ENCODE assay signal across 8 cellular contexts in the genomic region with DNA sequence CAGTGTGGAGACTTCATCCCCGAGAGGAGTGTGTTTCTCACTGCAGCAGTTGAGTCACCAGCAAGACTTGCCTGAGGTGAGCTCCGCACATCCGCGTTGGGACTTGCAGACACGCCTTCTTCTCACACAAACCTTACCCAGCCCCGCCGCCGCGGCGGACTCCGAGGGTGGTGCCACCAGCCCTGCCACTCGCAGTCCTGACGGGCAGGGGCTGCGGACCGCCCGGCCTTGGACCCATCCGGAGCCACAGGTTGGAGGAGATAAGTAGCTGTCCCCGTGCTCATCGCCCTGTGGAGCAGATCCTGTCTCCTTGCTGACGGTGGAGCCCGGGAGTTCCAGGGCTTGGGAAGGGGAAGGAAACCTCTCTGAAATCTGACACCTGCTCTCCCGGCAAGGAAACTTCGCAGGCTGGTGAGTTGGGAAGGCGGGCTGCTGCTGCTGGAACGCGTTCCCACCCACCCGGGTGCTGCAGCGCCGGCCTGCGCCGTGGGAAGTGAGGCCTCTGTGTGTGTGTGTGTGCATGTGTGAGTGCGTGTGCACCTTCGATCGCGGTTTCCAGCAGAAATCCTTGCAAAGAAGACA. TPM values are rescaled to one million over a fixed set of nuclear protein-coding genes. Genes with fewer than 3 reads are reported as not detected.
DNase-seq lines count a peak whose midpoint lies in the region; ATAC-seq, FAIRE-seq and TF ChIP-seq lines count a peak whose summit lies in the region.

A gene with protein sequence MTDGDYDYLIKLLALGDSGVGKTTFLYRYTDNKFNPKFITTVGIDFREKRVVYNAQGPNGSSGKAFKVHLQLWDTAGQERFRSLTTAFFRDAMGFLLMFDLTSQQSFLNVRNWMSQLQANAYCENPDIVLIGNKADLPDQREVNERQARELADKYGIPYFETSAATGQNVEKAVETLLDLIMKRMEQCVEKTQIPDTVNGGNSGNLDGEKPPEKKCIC (plus strand): TSS at position 188 of the 582 bp plus-strand sequence. CDS start 49,109 bp downstream, outside the sequence.

- H3K14ac ChIP-seq in neuronal stem cell (ENCODE audit: low read length), result peak within 1 kb of the TSS; percentile 41

- peak within 1 kb of the TSS; percentile 96 for H3K4me2 ChIP-seq in neuronal stem cell (ENCODE audit: insufficient read depth, low read length, poor library complexity, severe bottlenecking)

- H3K27ac Mint-ChIP-seq in CD14-positive monocyte, result no peak within 1 kb of the TSS
- H3K27ac Mint-ChIP-seq in stimulated activated naive CD8-positive, alpha-beta T cell treated with anti-CD3 and anti-CD28 coated beads, Interleukin-15, amount 100 ng/mL, for 72 hours, result no peak within 1 kb of the TSS

- H3K4me1 ChIP-seq in neuronal stem cell (ENCODE audit: control insufficient read depth in 2 of 2, insufficient read depth in 1 of 2, low read depth in 1 of 2, low read length in 2 of 2), result peaks cover 4 to 5% of the 10 kb centered on the region in 2 donors

- intact Hi-C loops in CD14-positive monocyte (cut with micrococcal nuclease), result no loop called here

- H3K4me3 Mint-ChIP-seq in CD14-positive monocyte, result peak within 1 kb of the TSS; percentile 70 to 90
- peak within 1 kb of the TSS; percentile 46 to 80 for H3K4me3 Mint-ChIP-seq in stimulated activated naive CD8-positive, alpha-beta T cell treated with anti-CD3 and anti-CD28 coated beads, Interleukin-15, amount 100 ng/mL, for 72 hours

- H3K4me3 ChIP-seq in neuronal stem cell (ENCODE audit: low read length in 2 of 2), result peak within 1 kb of the TSS; percentile 41 to 88

- H2AFZ ChIP-seq in neuronal stem cell (ENCODE audit: low read length), result peak within 1 kb of the TSS; percentile 93

- no peak within 1 kb of the TSS for H2AK5ac ChIP-seq in neuronal stem cell (ENCODE audit: low read depth, low read length)

- H3K27ac ChIP-seq in neuronal stem cell (replicated peaks; ENCODE audit: low read length), result peak within 1 kb of the TSS; percentile 52

- H3K9me3 ChIP-seq in neuronal stem cell (replicated peaks in 1 of 2; ENCODE audit: control insufficient read depth in 2 of 2, insufficient read depth in 1 of 2, low read depth in 1 of 2, low read length in 2 of 2), result no peaks in the 10 kb centered on the region

- peak; percentile 54 for ATAC-seq in HG03460 (IDR thresholded peaks at IDR 0.05; ENCODE audit: unreplicated experiment)
- ATAC-seq in stimulated activated naive CD8-positive, alpha-beta T cell treated with anti-CD3 and anti-CD28 coated beads, Interleukin-15, amount 100 ng/mL, for 72 hours, result peak; percentile 97
- no peak for ATAC-seq in HG03139 (IDR thresholded peaks at IDR 0.05; ENCODE audit: unreplicated experiment)

- WGBS in neuronal stem cell (ENCODE audit: extremely low coverage in 2 of 2, insufficient read length in 2 of 2, insufficient replicate concordance in 1 of 2), 2 donors, result no CpG with 5 or more reads among the region's 35 CpGs

- peaks cover 12% of the 10 kb centered on the region for H3K4me1 Mint-ChIP-seq in CD14-positive monocyte
- H3K4me1 Mint-ChIP-seq in stimulated activated naive CD8-positive, alpha-beta T cell treated with anti-CD3 and anti-CD28 coated beads, Interleukin-15, amount 100 ng/mL, for 72 hours, result peaks cover 15% of the 10 kb centered on the region

- H4K91ac ChIP-seq in neuronal stem cell (ENCODE audit: low read depth, low read length, poor library complexity), result peak within 1 kb of the TSS; percentile 26

- H2BK15ac ChIP-seq in neuronal stem cell (ENCODE audit: low read length), result no peak within 1 kb of the TSS

- peak within 1 kb of the TSS; percentile 59 for H2BK12ac ChIP-seq in neuronal stem cell (ENCODE audit: low read length)

- H3K79me1 ChIP-seq in neuronal stem cell (ENCODE audit: low read depth, low read length), result no peaks in the 10 kb centered on the region

- no peak within 1 kb of the TSS for H2BK120ac ChIP-seq in neuronal stem cell (ENCODE audit: low read depth, low read length)

- H3K9me3 Mint-ChIP-seq in CD14-positive monocyte, result peaks cover 0 to 7% (median 4%) of the 10 kb centered on the region in 7 donors
- H3K9me3 Mint-ChIP-seq in stimulated activated naive CD8-positive, alpha-beta T cell treated with anti-CD3 and anti-CD28 coated beads, Interleukin-15, amount 100 ng/mL, for 72 hours, result peaks cover 8 to 9% of the 10 kb centered on the region in 2 donors

- H4K8ac ChIP-seq in neuronal stem cell (ENCODE audit: low read depth, low read length), result no peak within 1 kb of the TSS

- H3K9ac ChIP-seq in neuronal stem cell (ENCODE audit: low read depth, low read length, poor library complexity), result peak within 1 kb of the TSS; percentile 89

- peak within 1 kb of the TSS; percentile 76 for H2BK5ac ChIP-seq in neuronal stem cell (ENCODE audit: low read length)

- H3K36me3 ChIP-seq in neuronal stem cell (replicated peaks in 1 of 2; ENCODE audit: control insufficient read depth in 2 of 2, insufficient read depth in 2 of 2, low read length in 2 of 2), result no peaks in the 10 kb centered on the region

- H3K36me3 Mint-ChIP-seq in CD14-positive monocyte, result no peaks in the 10 kb centered on the region

- peak within 1 kb of the TSS; percentile 99 for H3K18ac ChIP-seq in neuronal stem cell (ENCODE audit: low read length)

- H3K23ac ChIP-seq in neuronal stem cell (ENCODE audit: low read depth, low read length, poor library complexity), result peak within 1 kb of the TSS; percentile 40

- DNase-seq in CD14-positive monocyte (ENCODE audit: low spot score) (peak; percentile 59), RKO (ENCODE audit: low spot score) (peak; percentile 41), activated gamma-delta T cell (lab: John Stamatoyannopoulos, UW) (peak; percentile 51), frontal cortex (ENCODE audit: low spot score in 2 of 2) (peak in 1 of 2 donors; percentile 28), neuronal stem cell (ENCODE audit: low spot score) (peak; percentile 76)
- DNase-seq in stimulated activated naive CD8-positive, alpha-beta T cell treated with anti-CD3 and anti-CD28 coated beads, Interleukin-15, amount 100 ng/mL, for 72 hours, result peak; percentile 52 to 55

- TF ChIP-seq CTCF in CD14-positive monocyte (IDR thresholded peaks at IDR 0.05), result no peak

- H3K27me3 Mint-ChIP-seq in CD14-positive monocyte (ENCODE audit: low read depth in 3 of 3), result peaks cover 11 to 20% (median 11%) of the 10 kb centered on the region in 3 donors
- H3K27me3 Mint-ChIP-seq in stimulated activated naive CD8-positive, alpha-beta T cell treated with anti-CD3 and anti-CD28 coated beads, Interleukin-15, amount 100 ng/mL, for 72 hours, result peaks cover 45% of the 10 kb centered on the region

- peaks cover 0 to 24% (median 0%) of the 10 kb centered on the region in 3 experiments for H3K27me3 ChIP-seq in neuronal stem cell (ENCODE audit: control insufficient read depth in 3 of 3, insufficient read depth in 3 of 3, low read depth in 1 of 3, low read length in 3 of 3)

- H3K4ac ChIP-seq in neuronal stem cell (ENCODE audit: low read length), result no peak within 1 kb of the TSS

- no peak for FAIRE-seq in frontal cortex (lab: Jason Lieb, UNC)

RNA-seq across cellular contexts. Expression of the gene that starts here (rescaled TPM):
- polyA plus RNA-seq in CD14-positive monocyte, result under 1 TPM; 0.11 to 0.13 TPM
- total RNA-seq in frontal cortex, result 33.0 TPM
- polyA plus RNA-seq in neuronal stem cell (2013, experiment 1 of 2), result 0.67 TPM
- polyA plus RNA-seq in neuronal stem cell (2013, experiment 2 of 2), result 0.96 TPM

Comparison
In these comparisons a context has a peak if more than half of its experiments do, and no peak if none do; other contexts are left out.
1. Peak in DNase-seq in CD14-positive monocyte; RNA of the gene not detected or under 1 TPM.